In the genomic region with DNA sequence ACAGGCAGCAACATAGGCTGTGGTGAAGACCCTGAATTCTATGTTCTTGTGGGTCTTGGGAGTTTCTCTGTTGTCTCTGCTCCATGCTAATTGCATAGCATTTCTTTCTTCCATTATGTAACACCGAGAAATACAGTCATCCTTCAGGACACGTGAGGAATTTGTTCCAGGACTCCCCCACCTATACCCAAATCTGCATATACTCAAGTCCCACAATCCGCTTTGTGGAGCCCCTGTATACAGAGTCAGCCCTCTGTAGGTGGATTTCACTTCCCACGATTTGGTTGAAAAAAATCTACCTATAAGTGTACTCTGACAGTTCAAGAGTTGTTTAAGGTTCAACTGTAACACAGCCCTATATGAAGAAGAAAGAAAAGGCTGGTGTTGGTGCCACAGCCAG, we compare ENCODE assay signal across 1 cellular context.
TF ChIP-seq lines count a peak whose summit lies in the region.

No MANE protein-coding gene starts in this region.

TF ChIP-seq in H1, 55 proteins besides CTCF, POLR2A, EP300 and RAD21:
- TF ChIP-seq MAX (IDR thresholded peaks at IDR 0.05) (no peak), SAP30 (IDR thresholded peaks at IDR 0.05; ENCODE audit: insufficient read depth, insufficient replicate concordance, low read length) (no peak), CBX8 (IDR thresholded peaks at IDR 0.05; ENCODE audit: borderline replicate concordance, low read depth, low read length) (no peak), BRCA1 (IDR thresholded peaks at IDR 0.05; ENCODE audit: low read depth, low read length) (no peak), PHF8 (conservative IDR thresholded peaks at IDR 0.05; ENCODE audit: low read depth, low read length) (no peak), GABPA (IDR thresholded peaks at IDR 0.05; ENCODE audit: borderline replicate concordance, insufficient read depth, low read length) (no peak), KDM4A (IDR thresholded peaks at IDR 0.05; ENCODE audit: low read depth, low read length, severe bottlenecking) (no peak)
- TF ChIP-seq, protein P1, sequence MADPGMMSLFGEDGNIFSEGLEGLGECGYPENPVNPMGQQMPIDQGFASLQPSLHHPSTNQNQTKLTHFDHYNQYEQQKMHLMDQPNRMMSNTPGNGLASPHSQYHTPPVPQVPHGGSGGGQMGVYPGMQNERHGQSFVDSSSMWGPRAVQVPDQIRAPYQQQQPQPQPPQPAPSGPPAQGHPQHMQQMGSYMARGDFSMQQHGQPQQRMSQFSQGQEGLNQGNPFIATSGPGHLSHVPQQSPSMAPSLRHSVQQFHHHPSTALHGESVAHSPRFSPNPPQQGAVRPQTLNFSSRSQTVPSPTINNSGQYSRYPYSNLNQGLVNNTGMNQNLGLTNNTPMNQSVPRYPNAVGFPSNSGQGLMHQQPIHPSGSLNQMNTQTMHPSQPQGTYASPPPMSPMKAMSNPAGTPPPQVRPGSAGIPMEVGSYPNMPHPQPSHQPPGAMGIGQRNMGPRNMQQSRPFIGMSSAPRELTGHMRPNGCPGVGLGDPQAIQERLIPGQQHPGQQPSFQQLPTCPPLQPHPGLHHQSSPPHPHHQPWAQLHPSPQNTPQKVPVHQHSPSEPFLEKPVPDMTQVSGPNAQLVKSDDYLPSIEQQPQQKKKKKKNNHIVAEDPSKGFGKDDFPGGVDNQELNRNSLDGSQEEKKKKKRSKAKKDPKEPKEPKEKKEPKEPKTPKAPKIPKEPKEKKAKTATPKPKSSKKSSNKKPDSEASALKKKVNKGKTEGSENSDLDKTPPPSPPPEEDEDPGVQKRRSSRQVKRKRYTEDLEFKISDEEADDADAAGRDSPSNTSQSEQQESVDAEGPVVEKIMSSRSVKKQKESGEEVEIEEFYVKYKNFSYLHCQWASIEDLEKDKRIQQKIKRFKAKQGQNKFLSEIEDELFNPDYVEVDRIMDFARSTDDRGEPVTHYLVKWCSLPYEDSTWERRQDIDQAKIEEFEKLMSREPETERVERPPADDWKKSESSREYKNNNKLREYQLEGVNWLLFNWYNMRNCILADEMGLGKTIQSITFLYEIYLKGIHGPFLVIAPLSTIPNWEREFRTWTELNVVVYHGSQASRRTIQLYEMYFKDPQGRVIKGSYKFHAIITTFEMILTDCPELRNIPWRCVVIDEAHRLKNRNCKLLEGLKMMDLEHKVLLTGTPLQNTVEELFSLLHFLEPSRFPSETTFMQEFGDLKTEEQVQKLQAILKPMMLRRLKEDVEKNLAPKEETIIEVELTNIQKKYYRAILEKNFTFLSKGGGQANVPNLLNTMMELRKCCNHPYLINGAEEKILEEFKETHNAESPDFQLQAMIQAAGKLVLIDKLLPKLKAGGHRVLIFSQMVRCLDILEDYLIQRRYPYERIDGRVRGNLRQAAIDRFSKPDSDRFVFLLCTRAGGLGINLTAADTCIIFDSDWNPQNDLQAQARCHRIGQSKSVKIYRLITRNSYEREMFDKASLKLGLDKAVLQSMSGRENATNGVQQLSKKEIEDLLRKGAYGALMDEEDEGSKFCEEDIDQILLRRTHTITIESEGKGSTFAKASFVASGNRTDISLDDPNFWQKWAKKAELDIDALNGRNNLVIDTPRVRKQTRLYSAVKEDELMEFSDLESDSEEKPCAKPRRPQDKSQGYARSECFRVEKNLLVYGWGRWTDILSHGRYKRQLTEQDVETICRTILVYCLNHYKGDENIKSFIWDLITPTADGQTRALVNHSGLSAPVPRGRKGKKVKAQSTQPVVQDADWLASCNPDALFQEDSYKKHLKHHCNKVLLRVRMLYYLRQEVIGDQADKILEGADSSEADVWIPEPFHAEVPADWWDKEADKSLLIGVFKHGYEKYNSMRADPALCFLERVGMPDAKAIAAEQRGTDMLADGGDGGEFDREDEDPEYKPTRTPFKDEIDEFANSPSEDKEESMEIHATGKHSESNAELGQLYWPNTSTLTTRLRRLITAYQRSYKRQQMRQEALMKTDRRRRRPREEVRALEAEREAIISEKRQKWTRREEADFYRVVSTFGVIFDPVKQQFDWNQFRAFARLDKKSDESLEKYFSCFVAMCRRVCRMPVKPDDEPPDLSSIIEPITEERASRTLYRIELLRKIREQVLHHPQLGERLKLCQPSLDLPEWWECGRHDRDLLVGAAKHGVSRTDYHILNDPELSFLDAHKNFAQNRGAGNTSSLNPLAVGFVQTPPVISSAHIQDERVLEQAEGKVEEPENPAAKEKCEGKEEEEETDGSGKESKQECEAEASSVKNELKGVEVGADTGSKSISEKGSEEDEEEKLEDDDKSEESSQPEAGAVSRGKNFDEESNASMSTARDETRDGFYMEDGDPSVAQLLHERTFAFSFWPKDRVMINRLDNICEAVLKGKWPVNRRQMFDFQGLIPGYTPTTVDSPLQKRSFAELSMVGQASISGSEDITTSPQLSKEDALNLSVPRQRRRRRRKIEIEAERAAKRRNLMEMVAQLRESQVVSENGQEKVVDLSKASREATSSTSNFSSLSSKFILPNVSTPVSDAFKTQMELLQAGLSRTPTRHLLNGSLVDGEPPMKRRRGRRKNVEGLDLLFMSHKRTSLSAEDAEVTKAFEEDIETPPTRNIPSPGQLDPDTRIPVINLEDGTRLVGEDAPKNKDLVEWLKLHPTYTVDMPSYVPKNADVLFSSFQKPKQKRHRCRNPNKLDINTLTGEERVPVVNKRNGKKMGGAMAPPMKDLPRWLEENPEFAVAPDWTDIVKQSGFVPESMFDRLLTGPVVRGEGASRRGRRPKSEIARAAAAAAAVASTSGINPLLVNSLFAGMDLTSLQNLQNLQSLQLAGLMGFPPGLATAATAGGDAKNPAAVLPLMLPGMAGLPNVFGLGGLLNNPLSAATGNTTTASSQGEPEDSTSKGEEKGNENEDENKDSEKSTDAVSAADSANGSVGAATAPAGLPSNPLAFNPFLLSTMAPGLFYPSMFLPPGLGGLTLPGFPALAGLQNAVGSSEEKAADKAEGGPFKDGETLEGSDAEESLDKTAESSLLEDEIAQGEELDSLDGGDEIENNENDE (IDR thresholded peaks at IDR 0.05; ENCODE audit: insufficient replicate concordance, low read length): no peak
